Comparison of ENCODE assay signal across 10 cellular contexts in genomic region chr21:31630062-31630711, GRCh38. TPM values are rescaled to one million over a fixed set of nuclear protein-coding genes. Genes with fewer than 3 reads are reported as not detected.
DNase-seq lines count a peak whose midpoint lies in the region; ATAC-seq, FAIRE-seq and TF ChIP-seq lines count a peak whose summit lies in the region.
"Had no signal": no experiment of that assay in that cellular context is flagged by ENCODE, and none has a peak within 500 bp of the region (broad histone marks: within the 10 kb centered on the region; RNA-seq: fewer than 3 reads in every experiment).

No MANE protein-coding gene starts in this region.

- no peaks in the 10 kb centered on the region for H3K9me3 ChIP-seq in esophagus muscularis mucosa

- no peak overlapping the region for H3K4me3 Mint-ChIP-seq in activated CD4-positive, alpha-beta T cell treated with anti-CD3 and anti-CD28 coated beads for 36 hours

- in situ Hi-C loops in KBM-7 (cut with MboI; ENCODE audit: low pct_unique_long_range_greater_than_20kb, low sequenced_read_pairs), result no loop called here

- peaks cover 0 to 9% (median 3%) of the 10 kb centered on the region in 4 donors for H3K4me1 ChIP-seq in esophagus muscularis mucosa

- no peak overlapping the region for H3K27ac Mint-ChIP-seq in activated CD4-positive, alpha-beta T cell treated with anti-CD3 and anti-CD28 coated beads for 36 hours

- no peak for FAIRE-seq in bronchial epithelial cell (lab: Jason Lieb, UNC)
- FAIRE-seq: H1 had no signal

- H3K9me3 Mint-ChIP-seq in activated CD4-positive, alpha-beta T cell treated with anti-CD3 and anti-CD28 coated beads for 36 hours (ENCODE audit: low read depth), result peaks cover 1% of the 10 kb centered on the region

- no peaks in the 10 kb centered on the region for H3K36me3 Mint-ChIP-seq in activated CD4-positive, alpha-beta T cell treated with anti-CD3 and anti-CD28 coated beads for 36 hours (ENCODE audit: low read depth)

- CTCF ChIA-PET in activated CD4-positive, alpha-beta T cell treated with anti-CD3 and anti-CD28 coated beads for 36 hours (lab: Charles Lee), result interaction anchor here (0.7 to 0.8 kb wide), 2 partner anchors 20 to 57 kb away, joined by 3 read pairs; no protein-coding TSS in a partner anchor

- intact Hi-C loops in esophagus muscularis mucosa (cut with DNase I), result no loop called here
- intact Hi-C loops in activated CD4-positive, alpha-beta T cell treated with anti-CD3 and anti-CD28 coated beads for 36 hours (cut with DNase I, micrococcal nuclease), result no loop called here

- no peaks in the 10 kb centered on the region for H3K36me3 ChIP-seq in bronchial epithelial cell (ENCODE audit: control insufficient read depth, insufficient read depth, low read length)
- no peaks in the 10 kb centered on the region for H3K36me3 ChIP-seq in esophagus muscularis mucosa

- DNase-seq in COR-L47 (lab: John Stamatoyannopoulos, UW) (peak; percentile 80), NCI-H1105 treated with DMSO at 0.1 percent for 48 hours (lab: John Stamatoyannopoulos, UW) (peak; percentile 62), bronchial epithelial cell (ENCODE audit: low read depth) (peak; percentile 98), mesenteric fat pad (ENCODE audit: low spot score) (peak; percentile 45), esophagus muscularis mucosa (ENCODE audit: extremely low spot score) (no peak), KBM-7 (no peak)
- DNase-seq in activated CD4-positive, alpha-beta T cell treated with anti-CD3 and anti-CD28 coated beads for 36 hours, result no peak
- DNase-seq: activated CD4-positive, CD25-positive, alpha-beta regulatory T cell treated with anti-CD3 and anti-CD28 coated beads, Interleukin-2, amount 50 U/mL, for 72 hours had no signal

- POLR2A ChIA-PET in activated CD4-positive, alpha-beta T cell treated with anti-CD3 and anti-CD28 coated beads for 36 hours (lab: Charles Lee), result no interaction called here

- H3K27me3 ChIP-seq in bronchial epithelial cell (ENCODE audit: control insufficient read depth, insufficient read depth, low read length), result no peaks in the 10 kb centered on the region
- H3K27me3 ChIP-seq in esophagus muscularis mucosa, result no peaks in the 10 kb centered on the region

- no peak for TF ChIP-seq EP300 in esophagus muscularis mucosa (IDR thresholded peaks at IDR 0.05)

- H3K4me1 Mint-ChIP-seq in activated CD4-positive, alpha-beta T cell treated with anti-CD3 and anti-CD28 coated beads for 36 hours, result no peaks in the 10 kb centered on the region

- no peak for ATAC-seq in HG03159 (IDR thresholded peaks at IDR 0.05; ENCODE audit: unreplicated experiment)
- no peak for ATAC-seq in activated CD4-positive, alpha-beta T cell treated with anti-CD3 and anti-CD28 coated beads for 36 hours

- H3K27me3 Mint-ChIP-seq in activated CD4-positive, alpha-beta T cell treated with anti-CD3 and anti-CD28 coated beads for 36 hours, result peaks cover 1% of the 10 kb centered on the region

- TF ChIP-seq CTCF in bronchial epithelial cell (IDR thresholded peaks at IDR 0.05; ENCODE audit: insufficient read depth, low read length, severe bottlenecking), result no peak
- TF ChIP-seq CTCF in esophagus muscularis mucosa (IDR thresholded peaks at IDR 0.05), result no peak

- TF ChIP-seq POLR2A in esophagus muscularis mucosa (IDR thresholded peaks at IDR 0.05; ENCODE audit: low read depth), result no peak

- WGBS in esophagus muscularis mucosa, result 44% methylated on average over 8 of the region's 8 CpGs

- H3K27ac ChIP-seq in esophagus muscularis mucosa (replicated peaks in 1 of 4), result no peak overlapping the region

- H3K4me3 ChIP-seq in bronchial epithelial cell (ENCODE audit: low read depth, low read length) (no peak overlapping the region), esophagus muscularis mucosa (no peak overlapping the region)

RNA-seq across cellular contexts. Expression of gene SOD1, which starts 29.3 kb away (rescaled TPM):
- total RNA-seq in bronchial epithelial cell, result 116 and 154 TPM in 2 replicates
- 258 TPM for total RNA-seq in mesenteric fat pad
- 100 to 1,000 TPM; 185 to 258 (median 222) TPM for total RNA-seq in esophagus muscularis mucosa
- total RNA-seq in activated CD4-positive, alpha-beta T cell treated with anti-CD3 and anti-CD28 coated beads for 36 hours, result 100 to 1,000 TPM; 232 to 284 TPM

Comparison
In these comparisons a context has a peak if more than half of its experiments do, and no peak if none do; other contexts are left out.
1. DNase-seq: peak in COR-L47 (single experiment), NCI-H1105 treated with DMSO at 0.1 percent for 48 hours (single experiment), bronchial epithelial cell (single experiment) and mesenteric fat pad (single experiment); none in esophagus muscularis mucosa (single experiment), KBM-7 (single experiment) and activated CD4-positive, alpha-beta T cell treated with anti-CD3 and anti-CD28 coated beads for 36 hours (single experiment).